8 cellular contexts compared by ENCODE assay signal in genomic region chr3:56753206-56753605, GRCh38. TPM values are rescaled to one million over a fixed set of nuclear protein-coding genes. Genes with fewer than 3 reads are reported as not detected.
DNase-seq lines count a peak whose midpoint lies in the region; ATAC-seq, FAIRE-seq and TF ChIP-seq lines count a peak whose summit lies in the region.

No MANE protein-coding gene starts in this region.

- H3K9me3 Mint-ChIP-seq in activated CD8-positive, alpha-beta memory T cell treated with anti-CD3 and anti-CD28 coated beads, Interleukin-2, amount 10 ng/mL, durations not matched to agents 7 days and 5 days (ENCODE audit: low read depth): peaks cover 6% of the 10 kb centered on the region
- H3K9me3 Mint-ChIP-seq in activated T-helper 1 cell treated with anti-CD3 and anti-CD28 coated beads, Interleukin-12 subunit alpha, Interleukin-12 subunit beta, Interleukin-2, Interleukin-4 antibody, amounts not matched to agents 30 ng/mL and 10 ng/mL and 1 ng/mL, durations not matched to agents 14 hours and 24 hours and 36 hours: peaks cover 6% of the 10 kb centered on the region

- TF ChIP-seq EP300 in HepG2 (IDR thresholded peaks at IDR 0.05; ENCODE audit: low read depth in 2 of 2, low read length in 2 of 2): no peak
- no peak for TF ChIP-seq EP300 in HepG2 (CRISPR knock-in tag; IDR thresholded peaks at IDR 0.05; ENCODE audit: borderline replicate concordance)

- no peak overlapping the region for H3K4me3 ChIP-seq in HepG2 (replicated peaks in 1 of 3; ENCODE audit: insufficient read depth in 1 of 3, low read depth in 2 of 3, low read length in 3 of 3)

- no peaks in the 10 kb centered on the region for H3K79me2 ChIP-seq in HepG2 (ENCODE audit: insufficient read depth, low read length)

- TF ChIP-seq RAD21 in HepG2 (CRISPR knock-in tag; IDR thresholded peaks at IDR 0.05): no peak

- H3K4me1 ChIP-seq in HepG2 (ENCODE audit: insufficient read depth, low read length): peaks cover 28% of the 10 kb centered on the region

- H3K4me3 Mint-ChIP-seq in activated CD8-positive, alpha-beta memory T cell treated with anti-CD3 and anti-CD28 coated beads, Interleukin-2, amount 10 ng/mL, durations not matched to agents 7 days and 5 days: peak overlapping the region; percentile 84
- H3K4me3 Mint-ChIP-seq in activated T-helper 1 cell treated with anti-CD3 and anti-CD28 coated beads, Interleukin-12 subunit alpha, Interleukin-12 subunit beta, Interleukin-2, Interleukin-4 antibody, amounts not matched to agents 30 ng/mL and 10 ng/mL and 1 ng/mL, durations not matched to agents 14 hours and 24 hours and 36 hours: peak overlapping the region; percentile 67

- intact Hi-C loops in activated T-helper 1 cell treated with anti-CD3 and anti-CD28 coated beads, Interleukin-12 subunit alpha, Interleukin-12 subunit beta, Interleukin-2, Interleukin-4 antibody, amounts not matched to agents 30 ng/mL and 10 ng/mL and 1 ng/mL, durations not matched to agents 14 hours and 24 hours and 36 hours (cut with micrococcal nuclease): loop anchor here (1.0 to 5.0 kb wide), 8 partner anchors 28 to 621 kb away; partner anchors contain the start of gene TASOR
- intact Hi-C loops in HepG2 (cut with micrococcal nuclease; ENCODE audit: unreplicated experiment): no loop called here

- no peak for FAIRE-seq in HepG2 (lab: Jason Lieb, UNC)

- WGBS in HepG2 (ENCODE audit: low lambda C conversion rate): 82% methylated on average over 3 of the region's 3 CpGs

- H3K27ac ChIP-seq in HepG2 (ENCODE audit: extremely low read length, insufficient read depth, low read length): no peak overlapping the region

- H3K4me1 Mint-ChIP-seq in activated CD8-positive, alpha-beta memory T cell treated with anti-CD3 and anti-CD28 coated beads, Interleukin-2, amount 10 ng/mL, durations not matched to agents 7 days and 5 days: peaks cover 61% of the 10 kb centered on the region
- peaks cover 67% of the 10 kb centered on the region for H3K4me1 Mint-ChIP-seq in activated T-helper 1 cell treated with anti-CD3 and anti-CD28 coated beads, Interleukin-12 subunit alpha, Interleukin-12 subunit beta, Interleukin-2, Interleukin-4 antibody, amounts not matched to agents 30 ng/mL and 10 ng/mL and 1 ng/mL, durations not matched to agents 14 hours and 24 hours and 36 hours (ENCODE audit: low read depth)

- no peaks in the 10 kb centered on the region for H3K9me3 ChIP-seq in HepG2 (ENCODE audit: low read length)

- H2AFZ ChIP-seq in HepG2 (ENCODE audit: low read length): no peak overlapping the region

- BruUV-seq in HepG2 (replicated peaks; lab: Mats Ljungman, UMichigan): no TSS peak

- H3K27me3 ChIP-seq in HepG2 (ENCODE audit: control insufficient read depth in 1 of 2, insufficient read depth in 2 of 2, low read length in 2 of 2): no peaks in the 10 kb centered on the region

- H3K9ac ChIP-seq in HepG2 (ENCODE audit: insufficient read depth, low read depth, low read length): no peak overlapping the region

- in situ Hi-C loops in HepG2 (cut with HindIII; ENCODE audit: extremely low pct_ligation_motif_present, low pct_unique_long_range_greater_than_20kb): no loop called here

- H3K27ac Mint-ChIP-seq in activated CD8-positive, alpha-beta memory T cell treated with anti-CD3 and anti-CD28 coated beads, Interleukin-2, amount 10 ng/mL, durations not matched to agents 7 days and 5 days: peak overlapping the region; percentile 83
- peak overlapping the region; percentile 83 for H3K27ac Mint-ChIP-seq in activated T-helper 1 cell treated with anti-CD3 and anti-CD28 coated beads, Interleukin-12 subunit alpha, Interleukin-12 subunit beta, Interleukin-2, Interleukin-4 antibody, amounts not matched to agents 30 ng/mL and 10 ng/mL and 1 ng/mL, durations not matched to agents 14 hours and 24 hours and 36 hours

- peak; percentile 92 for ATAC-seq in activated CD8-positive, alpha-beta memory T cell treated with anti-CD3 and anti-CD28 coated beads, Interleukin-2, amount 10 ng/mL, durations not matched to agents 7 days and 5 days
- ATAC-seq in HG03064 (IDR thresholded peaks at IDR 0.05; ENCODE audit: low read depth, unreplicated experiment): peak; percentile 75
- ATAC-seq in stimulated activated naive CD8-positive, alpha-beta T cell treated with anti-CD3 and anti-CD28 coated beads, Interleukin-15, Interleukin-2, amounts not matched to agents 100 U/mL and 50 U/mL, for 24 hours: peak; percentile 99
- ATAC-seq in HepG2: no peak

- POLR2A ChIA-PET in HepG2 (lab: Yijun Ruan, JAX): no interaction called here

- no peak for TF ChIP-seq POLR2A in HepG2 (IDR thresholded peaks at IDR 0.05; ENCODE audit: insufficient read depth in 1 of 2, low read depth in 2 of 2, low read length in 2 of 2)

- peaks cover 18 to 27% of the 10 kb centered on the region in 2 experiments for H3K36me3 ChIP-seq in HepG2 (replicated peaks in 1 of 2; ENCODE audit: control insufficient read depth in 1 of 2, insufficient read depth in 2 of 2, low read length in 2 of 2)

- peaks cover 82% of the 10 kb centered on the region for H3K36me3 Mint-ChIP-seq in activated CD8-positive, alpha-beta memory T cell treated with anti-CD3 and anti-CD28 coated beads, Interleukin-2, amount 10 ng/mL, durations not matched to agents 7 days and 5 days
- peaks cover 68% of the 10 kb centered on the region for H3K36me3 Mint-ChIP-seq in activated T-helper 1 cell treated with anti-CD3 and anti-CD28 coated beads, Interleukin-12 subunit alpha, Interleukin-12 subunit beta, Interleukin-2, Interleukin-4 antibody, amounts not matched to agents 30 ng/mL and 10 ng/mL and 1 ng/mL, durations not matched to agents 14 hours and 24 hours and 36 hours (ENCODE audit: low read depth)

- CTCF ChIA-PET in activated CD8-positive, alpha-beta memory T cell treated with anti-CD3 and anti-CD28 coated beads, Interleukin-2, amount 10 ng/mL, durations not matched to agents 7 days and 5 days (lab: Charles Lee): interaction anchor here (1.1 to 4.6 kb wide), 6 partner anchors 25 to 234 kb away, joined by 3 to 36 read pairs (median 4); partner anchors contain the start of gene ARHGEF3
- CTCF ChIA-PET in HepG2 (lab: Yijun Ruan, JAX; ENCODE audit: low intra/inter-chr PET ratio, low total read pairs): no interaction called here

- H4K20me1 ChIP-seq in HepG2 (ENCODE audit: insufficient read depth, low read length): no peaks in the 10 kb centered on the region

- H3K4me2 ChIP-seq in HepG2 (ENCODE audit: low read depth, low read length): no peak overlapping the region

- no peak for TF ChIP-seq CTCF in HepG2 (CRISPR knock-in tag; IDR thresholded peaks at IDR 0.05)

- peak; percentile 84 for DNase-seq in activated CD8-positive, alpha-beta memory T cell treated with anti-CD3 and anti-CD28 coated beads, Interleukin-2, amount 10 ng/mL, durations not matched to agents 7 days and 5 days
- no peak for DNase-seq in activated CD8-positive, alpha-beta memory T cell treated with anti-CD3 and anti-CD28 coated beads, Interleukin-2, amount 50 U/mL, for 4 hours
- peak; percentile 47 for DNase-seq in activated T-helper 1 cell treated with anti-CD3 and anti-CD28 coated beads, Interleukin-12 subunit alpha, Interleukin-12 subunit beta, Interleukin-2, Interleukin-4 antibody, amounts not matched to agents 30 ng/mL and 10 ng/mL and 1 ng/mL, durations not matched to agents 14 hours and 24 hours and 36 hours (ENCODE audit: low spot score)
- peak; percentile 37 for DNase-seq in stimulated activated naive CD8-positive, alpha-beta T cell treated with anti-CD3 and anti-CD28 coated beads, Interleukin-15, Interleukin-2, amounts not matched to agents 100 U/mL and 50 U/mL, for 24 hours
- DNase-seq in AG08396 (ENCODE audit: low spot score) (no peak), pons (ENCODE audit: low spot score) (no peak), HepG2 (ENCODE audit: low spot score) (no peak)

- H3K27me3 Mint-ChIP-seq in activated CD8-positive, alpha-beta memory T cell treated with anti-CD3 and anti-CD28 coated beads, Interleukin-2, amount 10 ng/mL, durations not matched to agents 7 days and 5 days: no peaks in the 10 kb centered on the region
- H3K27me3 Mint-ChIP-seq in activated T-helper 1 cell treated with anti-CD3 and anti-CD28 coated beads, Interleukin-12 subunit alpha, Interleukin-12 subunit beta, Interleukin-2, Interleukin-4 antibody, amounts not matched to agents 30 ng/mL and 10 ng/mL and 1 ng/mL, durations not matched to agents 14 hours and 24 hours and 36 hours (ENCODE audit: insufficient read depth): no peaks in the 10 kb centered on the region

RNA-seq across cellular contexts. Expression of gene ARHGEF3, which starts 48.5 kb away (rescaled TPM):
- total RNA-seq in activated CD8-positive, alpha-beta memory T cell treated with anti-CD3 and anti-CD28 coated beads, Interleukin-2, amount 10 ng/mL, durations not matched to agents 7 days and 5 days: 10 to 100 TPM; 94.0 to 96.4 TPM
- 59.2 and 64.1 TPM in 2 replicates for total RNA-seq in activated T-helper 1 cell treated with anti-CD3 and anti-CD28 coated beads, Interleukin-12 subunit alpha, Interleukin-12 subunit beta, Interleukin-2, Interleukin-4 antibody, amounts not matched to agents 30 ng/mL and 10 ng/mL and 1 ng/mL, durations not matched to agents 14 hours and 24 hours and 36 hours
- 23.1 and 32.8 TPM in 2 replicates for total RNA-seq in HepG2 (2016; rRNA removed; fragmentation: Illumina TruSeq; extraction: Trizol)
- 4.0 TPM in 2 replicates for total RNA-seq in HepG2 (2016; cell fraction: cytosol; rRNA removed; fragmentation: Illumina TruSeq; extraction: Trizol; ENCODE audit: low read depth)
- 21.8 and 28.1 TPM in 2 replicates for total RNA-seq in HepG2 (2016; cell fraction: insoluble cytoplasmic fraction; rRNA removed; fragmentation: Illumina TruSeq; extraction: Trizol)
- total RNA-seq in HepG2 (2016; cell fraction: membrane; rRNA removed; fragmentation: Illumina TruSeq; extraction: Trizol): 17.0 and 18.1 TPM in 2 replicates
- 24.9 and 26.4 TPM in 2 replicates for total RNA-seq in HepG2 (2016; cell fraction: nucleus; rRNA removed; fragmentation: Illumina TruSeq; extraction: Trizol)
- polyA plus RNA-seq in HepG2 (2011; rRNA removed): 10.3 and 14.8 TPM in 2 replicates
- 9.2 and 9.4 TPM in 2 replicates for polyA plus RNA-seq in HepG2 (2011; cell fraction: cytosol; rRNA removed)
- polyA plus RNA-seq in HepG2 (2011; cell fraction: nucleus; rRNA removed): 10.3 and 12.6 TPM in 2 replicates
- polyA plus RNA-seq in HepG2 (2012): 9.0 and 10.3 TPM in 2 replicates
- 2.0 and 2.2 TPM in 2 replicates for polyA plus RNA-seq in HepG2 (2016; cell fraction: cytosol; fragmentation: Illumina TruSeq; extraction: Trizol; ENCODE audit: low read depth)
- polyA plus RNA-seq in HepG2 (2016; cell fraction: insoluble cytoplasmic fraction; fragmentation: Illumina TruSeq; extraction: Trizol; ENCODE audit: low read depth): 29.1 and 30.2 TPM in 2 replicates
- 7.6 and 8.1 TPM in 2 replicates for polyA plus RNA-seq in HepG2 (2016; cell fraction: membrane; fragmentation: Illumina TruSeq; extraction: Trizol; ENCODE audit: low read depth)
- polyA plus RNA-seq in HepG2 (2016; cell fraction: nucleus; fragmentation: Illumina TruSeq; extraction: Trizol; ENCODE audit: insufficient read depth, low read depth): 19.5 and 19.8 TPM in 2 replicates
- 11.4 and 21.5 TPM in 2 replicates for polyA minus RNA-seq in HepG2 (2011; rRNA and poly(A)+ RNA removed; ENCODE audit: low replicate concordance)
- 14.4 and 17.7 TPM in 2 replicates for polyA minus RNA-seq in HepG2 (2011; cell fraction: cytosol; rRNA and poly(A)+ RNA removed)
- 21.6 and 31.8 TPM in 2 replicates for polyA minus RNA-seq in HepG2 (2011; cell fraction: nucleus; rRNA and poly(A)+ RNA removed)

Comparison
In these comparisons a context has a peak if more than half of its experiments do, and no peak if none do; other contexts are left out.
1. DNase-seq: peak in activated CD8-positive, alpha-beta memory T cell treated with anti-CD3 and anti-CD28 coated beads, Interleukin-2, amount 10 ng/mL, durations not matched to agents 7 days and 5 days (single experiment), activated T-helper 1 cell treated with anti-CD3 and anti-CD28 coated beads, Interleukin-12 subunit alpha, Interleukin-12 subunit beta, Interleukin-2, Interleukin-4 antibody, amounts not matched to agents 30 ng/mL and 10 ng/mL and 1 ng/mL, durations not matched to agents 14 hours and 24 hours and 36 hours (single experiment) and stimulated activated naive CD8-positive, alpha-beta T cell treated with anti-CD3 and anti-CD28 coated beads, Interleukin-15, Interleukin-2, amounts not matched to agents 100 U/mL and 50 U/mL, for 24 hours (single experiment); none in activated CD8-positive, alpha-beta memory T cell treated with anti-CD3 and anti-CD28 coated beads, Interleukin-2, amount 50 U/mL, for 4 hours (single experiment), AG08396 (single experiment), pons (single experiment) and HepG2 (single experiment).